ENCODE assay signal across 23 cellular contexts in the genomic region with DNA sequence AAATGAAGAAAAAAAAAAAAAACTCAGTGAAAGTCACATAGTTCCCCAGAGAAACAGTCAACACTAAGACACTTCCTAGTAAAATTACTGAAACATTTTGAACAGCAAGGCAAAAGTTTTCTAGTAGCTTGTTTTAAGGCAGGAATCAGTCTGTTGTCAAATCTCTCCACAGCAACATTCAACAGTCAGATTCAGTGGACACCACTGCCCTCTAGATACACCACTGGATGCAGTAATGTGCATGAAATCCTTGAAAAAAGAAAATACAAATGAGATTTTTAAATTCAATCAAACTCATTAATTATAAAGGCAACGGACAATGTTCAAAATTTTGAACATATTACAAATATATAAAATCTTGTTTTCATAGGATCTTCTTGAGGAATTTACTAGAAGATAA. TPM values are rescaled to one million over a fixed set of nuclear protein-coding genes. Genes with fewer than 3 reads are reported as not detected.
"Had no signal": no experiment of that assay in that cellular context is flagged by ENCODE, and none has a peak within 500 bp of the region (broad histone marks: within the 10 kb centered on the region; RNA-seq: fewer than 3 reads in every experiment).

No MANE protein-coding gene starts in this region.

- H3K4me1 ChIP-seq: lower lobe of right lung, parathyroid adenoma, vagina had no signal

- H3K4me3 Mint-ChIP-seq: central memory CD8-positive, alpha-beta T cell; nephron progenitor cell; stimulated activated naive B cell treated with anti-CD40 and anti-IgM and Interleukin-4, amounts not matched to agents 10 μg/mL and 1 μg/mL and 100 μg/mL, for 72 hours; type B pancreatic cell had no signal

- ATAC-seq: activated naive CD4-positive, alpha-beta T cell treated with anti-CD3 and anti-CD28 coated beads, Interleukin-2, amount 50 U/mL, for 72 hours; esophagus mucosa; left colon; lower lobe of right lung; mucosa of descending colon; stimulated activated naive B cell treated with anti-CD40 and anti-IgM and Interleukin-4, amounts not matched to agents 10 μg/mL and 1 μg/mL and 100 μg/mL, for 72 hours had no signal

- H3K9ac ChIP-seq: parathyroid adenoma had no signal

- H3K9me3 Mint-ChIP-seq: activated naive CD4-positive, alpha-beta T cell treated with anti-CD3 and anti-CD28 coated beads, Interleukin-2, amount 50 U/mL, for 72 hours; nephron progenitor cell; type B pancreatic cell had no signal

- DNase-seq: activated CD4-positive, alpha-beta T cell treated with anti-CD3 and anti-CD28 coated beads for 1 hour; activated CD4-positive, alpha-beta T cell treated with anti-CD3 and anti-CD28 coated beads, Interleukin-2, amount 50 U/mL, for 1 hour; activated gamma-delta T cell treated with Interleukin-2 at 50 U/mL for 16 hours; activated T-cell treated with anti-CD3 and anti-CD28 coated beads, Interleukin-2, amount 50 U/mL, for 1 hour; aorta; foreskin melanocyte; left colon; lower lobe of right lung; mesendoderm; mucosa of descending colon; nephron progenitor cell; stimulated activated CD4-positive, alpha-beta T cell treated with anti-CD3 and anti-CD28 coated beads, Interleukin-2, amount 100 ng/mL, for 48 hours; stimulated activated CD8-positive, alpha-beta memory T cell treated with anti-CD3 and anti-CD28 coated beads, Interleukin-4, amount 100 ng/mL, for 48 hours; stimulated activated naive B cell treated with anti-CD40 and anti-IgM and Interleukin-4, amounts not matched to agents 10 μg/mL and 1 μg/mL and 100 μg/mL, for 72 hours; WERI-Rb-1 had no signal

- H3K79me2 ChIP-seq: parathyroid adenoma had no signal

- H3K27me3 Mint-ChIP-seq: central memory CD8-positive, alpha-beta T cell; stimulated activated naive B cell treated with anti-CD40 and anti-IgM and Interleukin-4, amounts not matched to agents 10 μg/mL and 1 μg/mL and 100 μg/mL, for 72 hours; type B pancreatic cell had no signal

- H2AFZ ChIP-seq: parathyroid adenoma had no signal

- H3K36me3 Mint-ChIP-seq: activated naive CD4-positive, alpha-beta T cell treated with anti-CD3 and anti-CD28 coated beads, Interleukin-2, amount 50 U/mL, for 72 hours; stimulated activated naive B cell treated with anti-CD40 and anti-IgM and Interleukin-4, amounts not matched to agents 10 μg/mL and 1 μg/mL and 100 μg/mL, for 72 hours; type B pancreatic cell had no signal

- H3K27ac Mint-ChIP-seq: activated naive CD4-positive, alpha-beta T cell treated with anti-CD3 and anti-CD28 coated beads, Interleukin-2, amount 50 U/mL, for 72 hours; nephron progenitor cell; stimulated activated naive B cell treated with anti-CD40 and anti-IgM and Interleukin-4, amounts not matched to agents 10 μg/mL and 1 μg/mL and 100 μg/mL, for 72 hours; type B pancreatic cell had no signal

- H3K9me3 ChIP-seq: lower lobe of right lung, mucosa of descending colon, vagina had no signal

- H3K4me1 Mint-ChIP-seq: central memory CD8-positive, alpha-beta T cell; nephron progenitor cell; stimulated activated naive B cell treated with anti-CD40 and anti-IgM and Interleukin-4, amounts not matched to agents 10 μg/mL and 1 μg/mL and 100 μg/mL, for 72 hours had no signal

- H3K36me3 ChIP-seq: lower lobe of right lung, vagina, WERI-Rb-1 had no signal

- H3K27ac ChIP-seq: coronary artery, lower lobe of right lung, parathyroid adenoma, vagina, WERI-Rb-1 had no signal

- H3K27me3 ChIP-seq: vagina had no signal

- H3K4me3 ChIP-seq: coronary artery, lower lobe of right lung, mucosa of descending colon, vagina had no signal

RNA-seq across cellular contexts. Expression of a gene that starts 46.4 kb away (rescaled TPM):
- total RNA-seq: activated naive CD4-positive, alpha-beta T cell treated with anti-CD3 and anti-CD28 coated beads, Interleukin-2, amount 50 U/mL, for 72 hours; T-helper 2 cell treated with Interferon-gamma antibody and Interleukin-4, amounts not matched to agents 100 ng/mL and 5 ng/mL, for 36 hours had no signal
